In genomic region chr9:134027561-134027960, GRCh38 we compare ENCODE assay signal across 1 cellular context.
TF ChIP-seq lines count a peak whose summit lies in the region.

No MANE protein-coding gene starts in this region.

TF ChIP-seq in GM23338, 12 proteins besides CTCF, POLR2A, EP300 and RAD21:
- TF ChIP-seq EZH2phosphoT487 (IDR thresholded peaks at IDR 0.05; ENCODE audit: unreplicated experiment) (no peak), ZNF331 (CRISPR knock-in tag; IDR thresholded peaks at IDR 0.05; ENCODE audit: low read depth) (no peak), ETS1 (IDR thresholded peaks at IDR 0.05) (no peak), ZNF462 (CRISPR knock-in tag; IDR thresholded peaks at IDR 0.05) (no peak)
